Comparison of ENCODE assay signal across 17 cellular contexts in the genomic region with DNA sequence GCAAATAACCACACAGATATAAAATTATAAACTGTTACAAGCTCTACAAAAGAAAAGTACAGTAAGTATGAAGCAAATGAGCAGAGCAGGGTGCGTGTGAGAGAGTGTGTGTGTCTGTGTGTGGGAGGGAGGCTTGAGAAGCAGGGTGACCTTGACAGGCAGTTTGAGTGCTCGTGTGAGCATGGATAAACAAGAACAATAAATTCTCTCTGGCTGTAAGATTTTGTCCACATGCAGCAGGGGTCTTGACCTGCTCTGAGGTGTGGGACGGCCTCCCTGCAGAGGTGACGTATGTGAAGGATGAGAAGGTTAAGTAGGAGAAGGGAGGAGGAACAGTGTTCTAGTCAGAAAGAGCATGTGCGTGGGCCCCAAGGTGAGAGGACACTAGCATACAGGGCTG.
"Had no signal": no experiment of that assay in that cellular context is flagged by ENCODE, and none has a peak within 500 bp of the region (broad histone marks: within the 10 kb centered on the region; RNA-seq: fewer than 3 reads in every experiment).

No MANE protein-coding gene starts in this region.

- H3K27me3 Mint-ChIP-seq: activated B cell treated with CpG ODN at 0.5 μM for 24 hours; activated CD4-positive, alpha-beta T cell treated with anti-CD3 and anti-CD28 coated beads, Interleukin-2, amount 10 ng/mL, durations not matched to agents 7 days and 5 days; stimulated activated naive B cell treated with anti-CD40 and anti-IgM and Interleukin-4, amounts not matched to agents 10 μg/mL and 1 μg/mL and 100 μg/mL, for 72 hours had no signal

- H3K4me3 ChIP-seq: neural progenitor cell, SJCRH30, transverse colon had no signal

- H3K4me3 Mint-ChIP-seq: activated B cell treated with CpG ODN at 0.5 μM for 24 hours; activated CD4-positive, alpha-beta T cell treated with anti-CD3 and anti-CD28 coated beads, Interleukin-2, amount 10 ng/mL, durations not matched to agents 7 days and 5 days; activated T-helper 1 cell treated with anti-CD3 and anti-CD28 coated beads, Interleukin-12 subunit alpha, Interleukin-12 subunit beta, Interleukin-2, Interleukin-4 antibody, amounts not matched to agents 30 ng/mL and 10 ng/mL and 1 ng/mL, durations not matched to agents 14 hours and 24 hours and 36 hours; neural progenitor cell; stimulated activated naive B cell treated with anti-CD40 and anti-IgM and Interleukin-4, amounts not matched to agents 10 μg/mL and 1 μg/mL and 100 μg/mL, for 72 hours had no signal

- H3K4me1 Mint-ChIP-seq: activated B cell treated with CpG ODN at 0.5 μM for 24 hours; activated CD4-positive, alpha-beta T cell treated with anti-CD3 and anti-CD28 coated beads, Interleukin-2, amount 10 ng/mL, durations not matched to agents 7 days and 5 days; stimulated activated naive B cell treated with anti-CD40 and anti-IgM and Interleukin-4, amounts not matched to agents 10 μg/mL and 1 μg/mL and 100 μg/mL, for 72 hours had no signal

- ATAC-seq: left lobe of liver; stimulated activated naive B cell treated with anti-CD40 and anti-IgM and Interleukin-4, amounts not matched to agents 10 μg/mL and 1 μg/mL and 100 μg/mL, for 72 hours had no signal

- H3K27ac Mint-ChIP-seq: activated B cell treated with CpG ODN at 0.5 μM for 24 hours; activated CD4-positive, alpha-beta T cell treated with anti-CD3 and anti-CD28 coated beads, Interleukin-2, amount 10 ng/mL, durations not matched to agents 7 days and 5 days; activated T-helper 1 cell treated with anti-CD3 and anti-CD28 coated beads, Interleukin-12 subunit alpha, Interleukin-12 subunit beta, Interleukin-2, Interleukin-4 antibody, amounts not matched to agents 30 ng/mL and 10 ng/mL and 1 ng/mL, durations not matched to agents 14 hours and 24 hours and 36 hours; neural progenitor cell; stimulated activated naive B cell treated with anti-CD40 and anti-IgM and Interleukin-4, amounts not matched to agents 10 μg/mL and 1 μg/mL and 100 μg/mL, for 72 hours had no signal

- H3K9ac ChIP-seq: neural progenitor cell, parathyroid adenoma had no signal

- H3K4me1 ChIP-seq: neural progenitor cell, SJCRH30, transverse colon had no signal

- DNase-seq: activated B cell treated with CpG ODN at 0.5 μM for 24 hours; activated CD4-positive, alpha-beta T cell treated with anti-CD3 and anti-CD28 coated beads, Interleukin-2, amount 10 ng/mL, durations not matched to agents 7 days and 5 days; activated CD8-positive, alpha-beta memory T cell treated with anti-CD3 and anti-CD28 coated beads, Interleukin-2, amount 50 U/mL, for 48 hours; activated naive CD4-positive, alpha-beta T cell treated with Interleukin-2 at 50 U/mL for 16 hours; caudate nucleus; cortex of kidney; effector memory CD4-positive, alpha-beta T cell; islet precursor cell; SJCRH30; stimulated activated CD4-positive, alpha-beta T cell treated with anti-CD3 and anti-CD28 coated beads, Interleukin-2, amount 100 ng/mL, for 48 hours; stimulated activated naive B cell treated with anti-CD40 and anti-IgM and Interleukin-4, amounts not matched to agents 10 μg/mL and 1 μg/mL and 100 μg/mL, for 72 hours; T-helper 2 cell; transverse colon had no signal

- H2AFZ ChIP-seq: neural progenitor cell, parathyroid adenoma had no signal

- H3K27ac ChIP-seq: neural progenitor cell, parathyroid adenoma, SJCRH30, transverse colon had no signal

- H3K4me2 ChIP-seq: neural progenitor cell had no signal

- H3K27me3 ChIP-seq: neural progenitor cell, SJCRH30, transverse colon had no signal
